Comparison of ENCODE assay signal across 7 cellular contexts in genomic region chr12:75987709-75988108, GRCh38. TPM values are rescaled to one million over a fixed set of nuclear protein-coding genes. Genes with fewer than 3 reads are reported as not detected.
DNase-seq lines count a peak whose midpoint lies in the region; ATAC-seq, FAIRE-seq and TF ChIP-seq lines count a peak whose summit lies in the region.
"Not testable (repeated sequence)": the region's sequence is repeated elsewhere in the genome, so short reads cannot be mapped to it uniquely, and the experiment has no call there.

No MANE protein-coding gene starts in this region.

- not testable (repeated sequence) for H3K27me3 ChIP-seq in K562 (ENCODE audit: control insufficient read depth in 2 of 2, insufficient read depth in 2 of 2, low read length in 2 of 2)

- TF ChIP-seq POLR2A in A549 (IDR thresholded peaks at IDR 0.05; ENCODE audit: low read length); K562 (conservative IDR thresholded peaks at IDR 0.05): not testable (repeated sequence)

- in situ Hi-C loops in K562 (cut with MboI), result not testable (repeated sequence)

- not testable (repeated sequence) for TF ChIP-seq RAD21 in A549 (conservative IDR thresholded peaks at IDR 0.05 in 1 of 2, IDR thresholded peaks at IDR 0.05 in 1 of 2); K562 (CRISPR knock-in tag; conservative IDR thresholded peaks at IDR 0.05 in 1 of 2, IDR thresholded peaks at IDR 0.05 in 1 of 2)

- H3K36me3 ChIP-seq in HEK293 (ENCODE audit: control insufficient read depth in 2 of 2, insufficient read depth in 1 of 2, low read length in 2 of 2); K562 (ENCODE audit: control insufficient read depth, insufficient read depth, low read length): not testable (repeated sequence)

- H3K4me1 ChIP-seq in A549, result peaks cover 65% of the 10 kb centered on the region
- H3K4me1 ChIP-seq in HEK293 (ENCODE audit: control insufficient read depth, insufficient read depth, low read length); K562 (replicated peaks in 1 of 2; ENCODE audit: control insufficient read depth in 2 of 2, insufficient read depth in 2 of 2, low read length in 2 of 2): not testable (repeated sequence)

- peaks cover 39% of the 10 kb centered on the region for H3K4me1 Mint-ChIP-seq in activated CD4-positive, alpha-beta T cell treated with anti-CD3 and anti-CD28 coated beads for 36 hours
- H3K4me1 Mint-ChIP-seq in activated CD4-positive, alpha-beta T cell treated with anti-CD3 and anti-CD28 coated beads, Interleukin-2, amount 10 ng/mL, durations not matched to agents 24 days and 14 days, result peaks cover 38% of the 10 kb centered on the region
- H3K4me1 Mint-ChIP-seq in activated T-helper 17 cell treated with anti-CD3 and anti-CD28 coated beads, Interleukin-2, amount 50 U/mL, for 72 hours, result peaks cover 33% of the 10 kb centered on the region

- not testable (repeated sequence) for TF ChIP-seq EP300 in A549 (IDR thresholded peaks at IDR 0.05); K562 (IDR thresholded peaks at IDR 0.05; ENCODE audit: low read length)

- not testable (repeated sequence) for H3K9me3 ChIP-seq in A549; HEK293 (ENCODE audit: control insufficient read depth, insufficient read depth, low read depth, low read length); K562 (replicated peaks; ENCODE audit: control insufficient read depth, insufficient read depth, low read depth, low read length)

- H3K4me3 Mint-ChIP-seq in activated CD4-positive, alpha-beta T cell treated with anti-CD3 and anti-CD28 coated beads for 36 hours; activated CD4-positive, alpha-beta T cell treated with anti-CD3 and anti-CD28 coated beads, Interleukin-2, amount 10 ng/mL, durations not matched to agents 24 days and 14 days; activated T-helper 17 cell treated with anti-CD3 and anti-CD28 coated beads, Interleukin-2, amount 50 U/mL, for 72 hours: not testable (repeated sequence)

- not testable (repeated sequence) for H3K4me3 ChIP-seq in A549; HEK293 (ENCODE audit: low read depth, low read length); K562

- 100% methylated on average over 1 of the region's 1 CpG for WGBS in A549 (ENCODE audit: missing lambda C conversion rate)
- 8% methylated on average over 1 of the region's 1 CpG for WGBS in K562 (ENCODE audit: insufficient coverage, low coverage, missing lambda C conversion rate)

- not testable (repeated sequence) for H4K20me1 ChIP-seq in K562 (replicated peaks; ENCODE audit: control insufficient read depth, insufficient read depth, low read length)

- H3K27ac Mint-ChIP-seq in activated CD4-positive, alpha-beta T cell treated with anti-CD3 and anti-CD28 coated beads for 36 hours; activated T-helper 17 cell treated with anti-CD3 and anti-CD28 coated beads, Interleukin-2, amount 50 U/mL, for 72 hours: not testable (repeated sequence)
- peak overlapping the region; percentile 19 for H3K27ac Mint-ChIP-seq in activated CD4-positive, alpha-beta T cell treated with anti-CD3 and anti-CD28 coated beads, Interleukin-2, amount 10 ng/mL, durations not matched to agents 24 days and 14 days

- POLR2A ChIA-PET in A549 (lab: Yijun Ruan, JAX), result interaction anchor here (0.9 kb wide), 1 partner anchor 10 kb away, joined by 3 read pairs; no protein-coding TSS in a partner anchor
- POLR2A ChIA-PET in HEK293 (lab: Yijun Ruan, JAX); activated CD4-positive, alpha-beta T cell treated with anti-CD3 and anti-CD28 coated beads for 36 hours (lab: Charles Lee); K562 (lab: Yijun Ruan, JAX): not testable (repeated sequence)

- not testable (repeated sequence) for H3K79me2 ChIP-seq in K562 (ENCODE audit: control insufficient read depth, insufficient read depth, low read length)

- not testable (repeated sequence) for DNase-seq in A549 (ENCODE audit: low read depth in 1 of 2, low spot score in 1 of 2); activated CD4-positive, alpha-beta T cell treated with anti-CD3 and anti-CD28 coated beads, Interleukin-2, amount 10 ng/mL, durations not matched to agents 24 days and 14 days; K562 (ENCODE audit: extremely low read depth in 1 of 4, low spot score in 3 of 4)
- peak; percentile 10 for DNase-seq in activated CD4-positive, alpha-beta T cell treated with anti-CD3 and anti-CD28 coated beads for 36 hours
- peak; percentile 9 for DNase-seq in stimulated activated CD4-positive, alpha-beta T cell treated with anti-CD3 and anti-CD28 coated beads, Interleukin-1b, Interleukin-23, amount 100 ng/mL, for 48 hours

- H3K27ac ChIP-seq in A549, result peak overlapping the region; percentile 96 to 98; a peak in 5 of 6 replicates
- not testable (repeated sequence) for H3K27ac ChIP-seq in HEK293 (ENCODE audit: extremely low read depth, low read depth, low read length); K562 (ENCODE audit: extremely low read depth, low read depth, low read length)

- H3K9me3 Mint-ChIP-seq in activated CD4-positive, alpha-beta T cell treated with anti-CD3 and anti-CD28 coated beads for 36 hours (ENCODE audit: low read depth), result peaks cover 11% of the 10 kb centered on the region
- H3K9me3 Mint-ChIP-seq in activated CD4-positive, alpha-beta T cell treated with anti-CD3 and anti-CD28 coated beads, Interleukin-2, amount 10 ng/mL, durations not matched to agents 24 days and 14 days, result peaks cover 20% of the 10 kb centered on the region
- not testable (repeated sequence) for H3K9me3 Mint-ChIP-seq in activated T-helper 17 cell treated with anti-CD3 and anti-CD28 coated beads, Interleukin-2, amount 50 U/mL, for 72 hours

- not testable (repeated sequence) for BruUV-seq in K562 (replicated peaks; lab: Mats Ljungman, UMichigan)

- ATAC-seq in A549; activated CD4-positive, alpha-beta T cell treated with anti-CD3 and anti-CD28 coated beads for 36 hours; K562: not testable (repeated sequence)
- ATAC-seq in activated T-helper 17 cell treated with anti-CD3 and anti-CD28 coated beads, Interleukin-2, amount 50 U/mL, for 72 hours (replicated peaks), result peak; percentile 52

- H3K9me1 ChIP-seq in K562 (ENCODE audit: control insufficient read depth, insufficient read depth, low read length), result not testable (repeated sequence)

- CTCF ChIA-PET in A549 (lab: Yijun Ruan, JAX); K562 (lab: Yijun Ruan, JAX; ENCODE audit: low intra/inter-chr PET ratio): not testable (repeated sequence)
- CTCF ChIA-PET in HEK293 (lab: Yijun Ruan, JAX), result interaction anchor here (0.6 kb wide), 1 partner anchor 42 kb away, joined by 5 read pairs; no protein-coding TSS in a partner anchor
- CTCF ChIA-PET in activated CD4-positive, alpha-beta T cell treated with anti-CD3 and anti-CD28 coated beads for 36 hours (lab: Charles Lee), result interaction anchor here (1.0 kb wide), 1 partner anchor 364 kb away, joined by 4 read pairs; no protein-coding TSS in a partner anchor

- not testable (repeated sequence) for H3K27me3 Mint-ChIP-seq in activated CD4-positive, alpha-beta T cell treated with anti-CD3 and anti-CD28 coated beads for 36 hours; activated CD4-positive, alpha-beta T cell treated with anti-CD3 and anti-CD28 coated beads, Interleukin-2, amount 10 ng/mL, durations not matched to agents 24 days and 14 days; activated T-helper 17 cell treated with anti-CD3 and anti-CD28 coated beads, Interleukin-2, amount 50 U/mL, for 72 hours

- not testable (repeated sequence) for H3K36me3 Mint-ChIP-seq in activated CD4-positive, alpha-beta T cell treated with anti-CD3 and anti-CD28 coated beads for 36 hours (ENCODE audit: low read depth); activated CD4-positive, alpha-beta T cell treated with anti-CD3 and anti-CD28 coated beads, Interleukin-2, amount 10 ng/mL, durations not matched to agents 24 days and 14 days (ENCODE audit: low read depth); activated T-helper 17 cell treated with anti-CD3 and anti-CD28 coated beads, Interleukin-2, amount 50 U/mL, for 72 hours (ENCODE audit: low read depth)

- not testable (repeated sequence) for H3K4me2 ChIP-seq in A549; K562 (ENCODE audit: insufficient read depth, low read length)

- not testable (repeated sequence) for H2AFZ ChIP-seq in K562 (ENCODE audit: low read depth, low read length)

- TF ChIP-seq CTCF in A549 (IDR thresholded peaks at IDR 0.05); HEK293 (tag by site-specific recombination; IDR thresholded peaks at IDR 0.05); K562 (IDR thresholded peaks at IDR 0.05 in 2 of 3, conservative IDR thresholded peaks at IDR 0.05 in 1 of 3; ENCODE audit: insufficient read depth in 2 of 3, low read depth in 1 of 3, low read length in 3 of 3): not testable (repeated sequence)

- not testable (repeated sequence) for H3K9ac ChIP-seq in K562 (ENCODE audit: insufficient read depth in 1 of 2, low read depth in 2 of 2, low read length in 2 of 2)

- intact Hi-C loops in activated CD4-positive, alpha-beta T cell treated with anti-CD3 and anti-CD28 coated beads for 36 hours (cut with DNase I, micrococcal nuclease); K562 (cut with micrococcal nuclease): not testable (repeated sequence)
- intact Hi-C loops in activated CD4-positive, alpha-beta T cell treated with anti-CD3 and anti-CD28 coated beads, Interleukin-2, amount 10 ng/mL, durations not matched to agents 24 days and 14 days (cut with micrococcal nuclease), result loop anchor here (1.0 kb wide), 1 partner anchor 9 kb away; no protein-coding TSS in a partner anchor

- FAIRE-seq in A549 (lab: Jason Lieb, UNC); K562 (lab: Jason Lieb, UNC): not testable (repeated sequence)

RNA-seq across cellular contexts. Expression of gene PHLDA1, which starts 43.9 kb away (rescaled TPM):
- polyA plus RNA-seq in A549 (2011; rRNA removed) (54.1 and 71.6 TPM in 2 replicates), A549 (2017; fragmentation: RNase III; extraction: RNeasy Plus Mini Kit Qiagen cat#74134 plus additional on column Dnase treatment) (32.7 to 43.1 TPM (median 39.3 TPM) in 3 replicates), K562 (2011; rRNA removed) (2.3 and 2.9 TPM in 2 replicates), K562 (2014; fragmentation: Illumina TruSeq; extraction: Trizol) (0.40 and 0.57 TPM in 2 replicates), K562 (2014; fragmentation: Nextera tagmentation; extraction: Ambion mirVana) (under 1 TPM; 0.15 to 0.56 TPM), K562 (2014; rRNA removed) (0.61 and 0.82 TPM in 2 replicates)
- polyA plus RNA-seq in A549 (2012; cell fraction: cytosol; rRNA removed), result 34.1 and 42.4 TPM in 2 replicates
- polyA plus RNA-seq in A549 (2012; cell fraction: nucleus; rRNA removed), result 42.2 and 45.0 TPM in 2 replicates
- polyA minus RNA-seq in A549 (2011; rRNA and poly(A)+ RNA removed), result 44.3 and 53.0 TPM in 2 replicates
- total RNA-seq in activated CD4-positive, alpha-beta T cell treated with anti-CD3 and anti-CD28 coated beads for 36 hours, result 10 to 100 TPM; 12.3 to 14.3 TPM
- 59.6 and 60.7 TPM in 2 replicates for total RNA-seq in activated CD4-positive, alpha-beta T cell treated with anti-CD3 and anti-CD28 coated beads, Interleukin-2, amount 10 ng/mL, durations not matched to agents 24 days and 14 days
- total RNA-seq in activated T-helper 17 cell treated with anti-CD3 and anti-CD28 coated beads, Interleukin-2, amount 50 U/mL, for 72 hours, result 10 to 100 TPM; 23.3 to 51.9 TPM
- 3.4 TPM in 2 replicates for total RNA-seq in K562 (2011; cell fraction: chromatin; rRNA removed; ENCODE audit: low replicate concordance)
- 2.1 and 4.5 TPM in 2 replicates for total RNA-seq in K562 (2011; cell fraction: nucleolus; rRNA removed)
- 3.4 and 6.9 TPM in 2 replicates for total RNA-seq in K562 (2011; cell fraction: nucleoplasm; rRNA removed)
- total RNA-seq in K562 (2014; rRNA removed) (0.54 and 0.73 TPM in 2 replicates), K562 (2014; rRNA removed; fragmentation: Illumina TruSeq; extraction: Trizol) (0.51 and 0.80 TPM in 2 replicates), K562 (2015; rRNA removed; fragmentation: Illumina TruSeq; extraction: Trizol) (0.33 and 0.38 TPM in 2 replicates), K562 (2021) (0.81 and 1.6 TPM in 2 replicates)
- 1.9 and 4.4 TPM in 2 replicates for polyA plus RNA-seq in K562 (2011; cell fraction: cytosol; rRNA removed)
- 2.0 and 3.7 TPM in 2 replicates for polyA plus RNA-seq in K562 (2011; cell fraction: nucleus; rRNA removed)
- polyA plus RNA-seq in K562 (2012), result 1.1 and 1.7 TPM in 2 replicates
- polyA minus RNA-seq in K562 (2011; rRNA and poly(A)+ RNA removed), result 3.0 and 3.2 TPM in 2 replicates
- 2.9 and 4.0 TPM in 2 replicates for polyA minus RNA-seq in K562 (2011; cell fraction: cytosol; rRNA and poly(A)+ RNA removed)
- polyA minus RNA-seq in K562 (2011; cell fraction: nucleus; rRNA and poly(A)+ RNA removed), result 4.7 and 6.1 TPM in 2 replicates
